11 cellular contexts compared by ENCODE assay signal in the genomic region with DNA sequence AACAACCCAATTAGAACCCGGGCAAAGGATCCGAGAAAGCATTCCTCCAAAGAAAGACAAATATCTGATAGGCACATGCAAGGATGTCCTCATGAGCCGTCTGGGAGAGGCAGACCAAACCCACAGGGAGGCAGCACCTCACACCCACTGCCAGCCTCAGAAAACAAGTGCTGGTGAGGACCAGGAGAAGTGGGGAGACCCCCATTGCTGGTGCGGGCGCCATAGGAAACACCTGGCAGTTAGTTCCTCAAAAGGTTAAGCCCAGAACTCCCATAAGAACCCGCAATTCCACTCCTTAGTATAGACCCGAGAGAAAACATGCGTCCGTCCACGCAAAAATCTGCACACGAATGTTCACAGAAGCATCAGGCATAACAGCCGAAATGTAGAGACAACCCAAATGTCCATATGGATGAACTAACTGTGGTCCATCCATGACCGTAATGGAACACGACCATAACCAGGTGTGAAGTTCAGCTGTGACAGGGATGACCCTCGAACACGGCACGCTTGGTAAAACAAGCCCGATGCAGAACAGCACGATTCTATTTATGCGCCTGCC. TPM values are rescaled to one million over a fixed set of nuclear protein-coding genes. Genes with fewer than 3 reads are reported as not detected.
DNase-seq lines count a peak whose midpoint lies in the region; ATAC-seq, FAIRE-seq and TF ChIP-seq lines count a peak whose summit lies in the region.
"Had no signal": no experiment of that assay in that cellular context is flagged by ENCODE, and none has a peak within 500 bp of the region (broad histone marks: within the 10 kb centered on the region; RNA-seq: fewer than 3 reads in every experiment).

No MANE protein-coding gene starts in this region.

- peaks cover 79 to 100% (median 98%) of the 10 kb centered on the region in 11 experiments for H4K20me1 ChIP-seq in BLaER1 treated with 17β-estradiol and CSF1 and Interleukin-3, amounts not matched to agents 10 nM and 100 nM
- H4K20me1 ChIP-seq in astrocyte (ENCODE audit: insufficient read depth, low read length), result peaks cover 91% of the 10 kb centered on the region

- no peaks in the 10 kb centered on the region for H3K27me3 Mint-ChIP-seq in astrocyte (ENCODE audit: low read depth, unreplicated experiment)
- H3K27me3 Mint-ChIP-seq in natural killer cell treated with Interleukin-12 subunit alpha and Interleukin-12 subunit beta and Interleukin-15 and Interleukin-18, amount 100 ng/mL, for 72 hours, result no peaks in the 10 kb centered on the region

- DNase-seq in astrocyte (ENCODE audit: low read depth), result no peak
- peak; percentile 20 for DNase-seq in natural killer cell treated with Interleukin-12 subunit alpha and Interleukin-12 subunit beta and Interleukin-15 and Interleukin-18, amount 100 ng/mL, for 72 hours (ENCODE audit: low spot score)
- DNase-seq in retina, result no peak
- DNase-seq in mesenchymal stem cell, result no peak
- DNase-seq in hypothalamus (lab: John Stamatoyannopoulos, UW), result no peak
- DNase-seq: aorta, C1 segment of cervical spinal cord had no signal

- POLR2A ChIA-PET in HEK293 (lab: Yijun Ruan, JAX), result no interaction called here

- no peak overlapping the region for H4K91ac ChIP-seq in mesenchymal stem cell (ENCODE audit: low read length)

- H2AFZ ChIP-seq in astrocyte (ENCODE audit: low read depth, low read length) (no peak overlapping the region), mesenchymal stem cell (ENCODE audit: low read depth, low read length) (no peak overlapping the region)

- H3K9me3 Mint-ChIP-seq in astrocyte (ENCODE audit: unreplicated experiment), result no peaks in the 10 kb centered on the region
- no peaks in the 10 kb centered on the region for H3K9me3 Mint-ChIP-seq in natural killer cell treated with Interleukin-12 subunit alpha and Interleukin-12 subunit beta and Interleukin-15 and Interleukin-18, amount 100 ng/mL, for 72 hours

- no peak for ATAC-seq in natural killer cell treated with Interleukin-12 subunit alpha and Interleukin-12 subunit beta and Interleukin-15 and Interleukin-18, amount 100 ng/mL, for 72 hours
- no peak for ATAC-seq in HG02678 (IDR thresholded peaks at IDR 0.05; ENCODE audit: unreplicated experiment)

- no peak overlapping the region for H4K8ac ChIP-seq in mesenchymal stem cell (ENCODE audit: low read length)

- peaks cover 2% of the 10 kb centered on the region for H3K79me1 ChIP-seq in mesenchymal stem cell (replicated peaks; ENCODE audit: low read length, poor library complexity, severe bottlenecking)

- H3K36me3 Mint-ChIP-seq in astrocyte (ENCODE audit: low read depth, unreplicated experiment), result peaks cover 10% of the 10 kb centered on the region
- H3K36me3 Mint-ChIP-seq in natural killer cell treated with Interleukin-12 subunit alpha and Interleukin-12 subunit beta and Interleukin-15 and Interleukin-18, amount 100 ng/mL, for 72 hours, result no peaks in the 10 kb centered on the region

- H3K4ac ChIP-seq in mesenchymal stem cell (ENCODE audit: low read depth in 1 of 2, low read length in 2 of 2), result no peak overlapping the region

- no peak overlapping the region for H3K23ac ChIP-seq in mesenchymal stem cell (ENCODE audit: low read length in 2 of 2)

- no peaks in the 10 kb centered on the region for H3K9me3 ChIP-seq in BLaER1 treated with 17β-estradiol and CSF1 and Interleukin-3, amounts not matched to agents 10 nM and 100 nM (replicated peaks in 1 of 11)
- H3K9me3 ChIP-seq in HEK293 (ENCODE audit: control insufficient read depth, insufficient read depth, low read depth, low read length), result no peaks in the 10 kb centered on the region
- no peaks in the 10 kb centered on the region for H3K9me3 ChIP-seq in astrocyte (ENCODE audit: insufficient read depth, low read depth, low read length)
- H3K9me3 ChIP-seq in mesenchymal stem cell (ENCODE audit: control insufficient read depth, low read length), result no peaks in the 10 kb centered on the region
- H3K9me3 ChIP-seq: HAP-1 had no signal

- H3K4me3 Mint-ChIP-seq in astrocyte (ENCODE audit: unreplicated experiment), result no peak overlapping the region
- H3K4me3 Mint-ChIP-seq in natural killer cell treated with Interleukin-12 subunit alpha and Interleukin-12 subunit beta and Interleukin-15 and Interleukin-18, amount 100 ng/mL, for 72 hours, result peak overlapping the region; percentile 52

- peaks cover 99 to 100% (median 100%) of the 10 kb centered on the region in 10 experiments for H3K4me1 ChIP-seq in BLaER1 treated with 17β-estradiol and CSF1 and Interleukin-3, amounts not matched to agents 10 nM and 100 nM
- peaks cover 22% of the 10 kb centered on the region for H3K4me1 ChIP-seq in HEK293 (ENCODE audit: control insufficient read depth, insufficient read depth, low read length)
- peaks cover 7% of the 10 kb centered on the region for H3K4me1 ChIP-seq in astrocyte (ENCODE audit: insufficient read depth, low read length)
- H3K4me1 ChIP-seq in mesenchymal stem cell (ENCODE audit: control insufficient read depth, insufficient read depth, low read depth, low read length), result peaks cover 66% of the 10 kb centered on the region
- H3K4me1 ChIP-seq: HAP-1 had no signal

- H3K27ac Mint-ChIP-seq in astrocyte (ENCODE audit: unreplicated experiment), result peak overlapping the region; percentile 85
- H3K27ac Mint-ChIP-seq in natural killer cell treated with Interleukin-12 subunit alpha and Interleukin-12 subunit beta and Interleukin-15 and Interleukin-18, amount 100 ng/mL, for 72 hours, result peak overlapping the region; percentile 35 to 76

- H3K27ac ChIP-seq in BLaER1 treated with 17β-estradiol and CSF1 and Interleukin-3, amounts not matched to agents 10 nM and 100 nM, result peak overlapping the region in 8 of 11 experiments; percentile 23 to 82 (median 64); a peak in 14 of 22 replicates
- H3K27ac ChIP-seq in HEK293 (ENCODE audit: extremely low read depth, low read depth, low read length) (no peak overlapping the region), astrocyte (ENCODE audit: low read depth, low read length) (no peak overlapping the region), mesenchymal stem cell (ENCODE audit: low read length, poor library complexity, severe bottlenecking) (no peak overlapping the region)

- no peak overlapping the region for H3K14ac ChIP-seq in mesenchymal stem cell (ENCODE audit: low read length in 2 of 2)

- H3K79me2 ChIP-seq in astrocyte (ENCODE audit: insufficient read depth, low read length), result peaks cover 99% of the 10 kb centered on the region

- peaks cover 9 to 38% (median 23%) of the 10 kb centered on the region in 11 experiments; a peak in 15 of 22 replicates for H3K36me3 ChIP-seq in BLaER1 treated with 17β-estradiol and CSF1 and Interleukin-3, amounts not matched to agents 10 nM and 100 nM
- H3K36me3 ChIP-seq in HEK293 (ENCODE audit: control insufficient read depth in 2 of 2, insufficient read depth in 1 of 2, low read length in 2 of 2) (peaks cover 0 to 16% of the 10 kb centered on the region in 2 experiments; a peak in 2 of 3 replicates), astrocyte (ENCODE audit: insufficient read depth, low read length) (no peaks in the 10 kb centered on the region), mesenchymal stem cell (ENCODE audit: control insufficient read depth in 1 of 2, insufficient read depth in 2 of 2, low read depth in 1 of 2, low read length in 2 of 2) (peaks cover 3 to 46% of the 10 kb centered on the region in 2 experiments)
- H3K36me3 ChIP-seq: HAP-1 had no signal

- no peak overlapping the region for H2BK5ac ChIP-seq in mesenchymal stem cell (ENCODE audit: low read depth, low read length, poor library complexity, severe bottlenecking)

- H3K4me1 Mint-ChIP-seq in astrocyte (ENCODE audit: low read depth, unreplicated experiment), result peaks cover 45% of the 10 kb centered on the region
- H3K4me1 Mint-ChIP-seq in natural killer cell treated with Interleukin-12 subunit alpha and Interleukin-12 subunit beta and Interleukin-15 and Interleukin-18, amount 100 ng/mL, for 72 hours (ENCODE audit: low read depth in 2 of 2), result peaks cover 37 to 41% of the 10 kb centered on the region in 2 donors

- H2BK15ac ChIP-seq in mesenchymal stem cell (ENCODE audit: low read depth, poor library complexity, severe bottlenecking), result no peak overlapping the region

- H3K9ac ChIP-seq in BLaER1 treated with 17β-estradiol and CSF1 and Interleukin-3, amounts not matched to agents 10 nM and 100 nM, result peak overlapping the region; percentile 15 to 76 (median 52); a peak in 18 of 22 replicates
- no peak overlapping the region for H3K9ac ChIP-seq in astrocyte (ENCODE audit: low read length)
- H3K9ac ChIP-seq in mesenchymal stem cell (ENCODE audit: low read length), result no peak overlapping the region

- no peak for FAIRE-seq in astrocyte (lab: Jason Lieb, UNC)

- WGBS in mesenchymal stem cell, result 90% methylated on average over 20 of the region's 20 CpGs

- no peak overlapping the region for H2BK120ac ChIP-seq in mesenchymal stem cell (ENCODE audit: low read depth, low read length)

- no peak overlapping the region for H3K18ac ChIP-seq in mesenchymal stem cell (ENCODE audit: low read depth in 1 of 2, low read length in 2 of 2)

- no peaks in the 10 kb centered on the region for H3K27me3 ChIP-seq in BLaER1 treated with 17β-estradiol and CSF1 and Interleukin-3, amounts not matched to agents 10 nM and 100 nM
- H3K27me3 ChIP-seq in astrocyte (ENCODE audit: insufficient read depth, low read length), result no peaks in the 10 kb centered on the region
- no peaks in the 10 kb centered on the region for H3K27me3 ChIP-seq in mesenchymal stem cell (ENCODE audit: control insufficient read depth in 1 of 2, insufficient read depth in 1 of 2, low read length in 2 of 2)

- CTCF ChIA-PET in HEK293 (lab: Yijun Ruan, JAX), result interaction anchor here (0.6 kb wide), 1 partner anchor 33 kb away, joined by 3 read pairs; no protein-coding TSS in a partner anchor

- peak overlapping the region; percentile 76 to 100 (median 98) for H3K4me2 ChIP-seq in BLaER1 treated with 17β-estradiol and CSF1 and Interleukin-3, amounts not matched to agents 10 nM and 100 nM
- H3K4me2 ChIP-seq in astrocyte (ENCODE audit: low read length), result no peak overlapping the region
- no peak overlapping the region for H3K4me2 ChIP-seq in mesenchymal stem cell (ENCODE audit: low read length, poor library complexity, severe bottlenecking)

- peak overlapping the region in 4 of 10 experiments; percentile 0 to 26 (median 24); a peak in 2 of 20 replicates for H3K4me3 ChIP-seq in BLaER1 treated with 17β-estradiol and CSF1 and Interleukin-3, amounts not matched to agents 10 nM and 100 nM
- H3K4me3 ChIP-seq in HEK293 (ENCODE audit: low read depth, low read length), result no peak overlapping the region
- no peak overlapping the region for H3K4me3 ChIP-seq in astrocyte (ENCODE audit: insufficient read depth, low read depth, low read length)
- no peak overlapping the region for H3K4me3 ChIP-seq in mesenchymal stem cell (ENCODE audit: insufficient read depth in 1 of 2, low read depth in 1 of 2, low read length in 2 of 2)
- H3K4me3 ChIP-seq: HAP-1 had no signal

- H2BK12ac ChIP-seq in mesenchymal stem cell (ENCODE audit: low read length in 2 of 2), result no peak overlapping the region

- H2AK5ac ChIP-seq in mesenchymal stem cell (ENCODE audit: low read length, severe bottlenecking), result no peak overlapping the region

- TF ChIP-seq CTCF in HEK293 (tag by site-specific recombination; IDR thresholded peaks at IDR 0.05) (no peak), astrocyte (IDR thresholded peaks at IDR 0.05; ENCODE audit: insufficient read depth, low read depth, low read length) (no peak)

RNA-seq across cellular contexts. Expression of a gene that starts 7.9 kb away (rescaled TPM):
- total RNA-seq in astrocyte, result 35.0 and 36.3 TPM in 2 replicates
- total RNA-seq in natural killer cell treated with Interleukin-12 subunit alpha and Interleukin-12 subunit beta and Interleukin-15 and Interleukin-18, amount 100 ng/mL, for 72 hours, result 10 to 100 TPM; 39.2 to 60.6 TPM
- polyA plus RNA-seq in mesenchymal stem cell (2013, experiment 1 of 2), result 20.5 TPM
- 20.3 TPM for polyA plus RNA-seq in mesenchymal stem cell (2013, experiment 2 of 2)

RNA-seq across cellular contexts. Expression of a gene that starts 27.9 kb away (rescaled TPM):
- 34.7 and 34.8 TPM in 2 replicates for total RNA-seq in astrocyte
- 10 to 100 TPM; 23.2 to 50.6 TPM for total RNA-seq in natural killer cell treated with Interleukin-12 subunit alpha and Interleukin-12 subunit beta and Interleukin-15 and Interleukin-18, amount 100 ng/mL, for 72 hours
- polyA plus RNA-seq in mesenchymal stem cell (2013, experiment 1 of 2), result 18.1 TPM
- polyA plus RNA-seq in mesenchymal stem cell (2013, experiment 2 of 2), result 17.4 TPM

Comparison
In these comparisons a context has a peak if more than half of its experiments do, and no peak if none do; other contexts are left out.
1. H3K27ac ChIP-seq: peak in BLaER1 treated with 17β-estradiol and CSF1 and Interleukin-3, amounts not matched to agents 10 nM and 100 nM (8 of 11); none in HEK293 (single experiment), astrocyte (single experiment) and mesenchymal stem cell (single experiment).
2. H3K4me2 ChIP-seq: peak in BLaER1 treated with 17β-estradiol and CSF1 and Interleukin-3, amounts not matched to agents 10 nM and 100 nM (11 of 11); none in astrocyte (single experiment) and mesenchymal stem cell (single experiment).
3. H3K9ac ChIP-seq: peak in BLaER1 treated with 17β-estradiol and CSF1 and Interleukin-3, amounts not matched to agents 10 nM and 100 nM (11 of 11); none in astrocyte (single experiment) and mesenchymal stem cell (single experiment).